Comparison of ENCODE assay signal across 30 cellular contexts in genomic region chr6:16426241-16426640, GRCh38.
DNase-seq lines count a peak whose midpoint lies in the region; ATAC-seq and TF ChIP-seq lines count a peak whose summit lies in the region.
"Had no signal": no experiment of that assay in that cellular context is flagged by ENCODE, and none has a peak within 500 bp of the region (broad histone marks: within the 10 kb centered on the region; RNA-seq: fewer than 3 reads in every experiment).

No MANE protein-coding gene starts in this region.

- peaks cover 6% of the 10 kb centered on the region for H3K36me3 Mint-ChIP-seq in natural killer cell treated with Interleukin-12 subunit alpha and Interleukin-12 subunit beta and Interleukin-15 and Interleukin-18, amount 100 ng/mL, for 72 hours
- H3K36me3 Mint-ChIP-seq in natural killer cell = no peaks in the 10 kb centered on the region
- H3K36me3 Mint-ChIP-seq in T-helper 17 cell (ENCODE audit: low read depth) = no peaks in the 10 kb centered on the region
- H3K36me3 Mint-ChIP-seq in dendritic cell treated with granulocyte-macrophage colony-stimulating factor and Interleukin-4, amounts not matched to agents 40 ng/mL and 50 ng/mL, for 4 days (ENCODE audit: low read depth) = peaks cover 85% of the 10 kb centered on the region

- DNase-seq in natural killer cell treated with Interleukin-12 subunit alpha and Interleukin-12 subunit beta and Interleukin-15 and Interleukin-18, amount 100 ng/mL, for 72 hours (ENCODE audit: low spot score) = no peak
- no peak for DNase-seq in natural killer cell
- DNase-seq in T-helper 17 cell = no peak
- no peak for DNase-seq in NCI-H510A (lab: John Stamatoyannopoulos, UW)
- DNase-seq: activated CD8-positive, alpha-beta memory T cell treated with anti-CD3 and anti-CD28 coated beads for 24 hours; activated naive CD4-positive, alpha-beta T cell; activated T-cell treated with anti-CD3 and anti-CD28 coated beads, Interleukin-2, amount 50 U/mL, for 1 hour; amygdala; BE2C; colonic mucosa; DMS79; erythroblast; GF-D8; HFFc6; left colon; MG63; mucosa of descending colon; NCI-H1105; NCI-H2029; NCI-H69; Right ventricle myocardium superior; stimulated activated CD4-positive, alpha-beta T cell treated with anti-CD3 and anti-CD28 coated beads, Interleukin-4, amount 100 ng/mL, for 1 hour; tibial artery had no signal

- peaks cover 28 to 33% of the 10 kb centered on the region in 2 donors for H3K4me1 Mint-ChIP-seq in natural killer cell treated with Interleukin-12 subunit alpha and Interleukin-12 subunit beta and Interleukin-15 and Interleukin-18, amount 100 ng/mL, for 72 hours (ENCODE audit: low read depth in 2 of 2)
- H3K4me1 Mint-ChIP-seq in natural killer cell (peaks cover 17 to 32% of the 10 kb centered on the region in 2 donors), T-helper 17 cell (peaks cover 37% of the 10 kb centered on the region)
- peaks cover 20% of the 10 kb centered on the region for H3K4me1 Mint-ChIP-seq in dendritic cell treated with granulocyte-macrophage colony-stimulating factor and Interleukin-4, amounts not matched to agents 40 ng/mL and 50 ng/mL, for 4 days (ENCODE audit: low read depth)

- H3K9me3 Mint-ChIP-seq in natural killer cell treated with Interleukin-12 subunit alpha and Interleukin-12 subunit beta and Interleukin-15 and Interleukin-18, amount 100 ng/mL, for 72 hours = no peaks in the 10 kb centered on the region
- no peaks in the 10 kb centered on the region for H3K9me3 Mint-ChIP-seq in natural killer cell
- H3K9me3 Mint-ChIP-seq in dendritic cell treated with granulocyte-macrophage colony-stimulating factor and Interleukin-4, amounts not matched to agents 40 ng/mL and 50 ng/mL, for 4 days = no peaks in the 10 kb centered on the region
- H3K9me3 Mint-ChIP-seq: HFFc6; nephron; T-helper 1 cell treated with Interleukin-12 subunit alpha and Interleukin-12 subunit beta and Interleukin-4 antibody, amounts not matched to agents 30 μg/mL and 1 μg/mL, for 36 hours had no signal

- intact Hi-C loops in natural killer cell (cut with micrococcal nuclease) = no loop called here
- intact Hi-C loops in dendritic cell treated with granulocyte-macrophage colony-stimulating factor and Interleukin-4, amounts not matched to agents 40 ng/mL and 50 ng/mL, for 4 days (cut with micrococcal nuclease) = no loop called here

- H3K4me3 Mint-ChIP-seq in natural killer cell treated with Interleukin-12 subunit alpha and Interleukin-12 subunit beta and Interleukin-15 and Interleukin-18, amount 100 ng/mL, for 72 hours = no peak overlapping the region
- H3K4me3 Mint-ChIP-seq in natural killer cell (no peak overlapping the region), T-helper 17 cell (no peak overlapping the region)
- H3K4me3 Mint-ChIP-seq in dendritic cell treated with granulocyte-macrophage colony-stimulating factor and Interleukin-4, amounts not matched to agents 40 ng/mL and 50 ng/mL, for 4 days = no peak overlapping the region
- H3K4me3 Mint-ChIP-seq: HFFc6; nephron; T-helper 1 cell treated with Interleukin-12 subunit alpha and Interleukin-12 subunit beta and Interleukin-4 antibody, amounts not matched to agents 30 μg/mL and 1 μg/mL, for 36 hours had no signal

- no peaks in the 10 kb centered on the region for H3K27me3 Mint-ChIP-seq in natural killer cell treated with Interleukin-12 subunit alpha and Interleukin-12 subunit beta and Interleukin-15 and Interleukin-18, amount 100 ng/mL, for 72 hours
- H3K27me3 Mint-ChIP-seq in natural killer cell (ENCODE audit: low read depth in 2 of 2) (no peaks in the 10 kb centered on the region), T-helper 17 cell (no peaks in the 10 kb centered on the region)
- no peaks in the 10 kb centered on the region for H3K27me3 Mint-ChIP-seq in dendritic cell treated with granulocyte-macrophage colony-stimulating factor and Interleukin-4, amounts not matched to agents 40 ng/mL and 50 ng/mL, for 4 days

- TF ChIP-seq CTCF in natural killer cell (IDR thresholded peaks at IDR 0.05) = no peak

- ATAC-seq in natural killer cell treated with Interleukin-12 subunit alpha and Interleukin-12 subunit beta and Interleukin-15 and Interleukin-18, amount 100 ng/mL, for 72 hours = no peak
- ATAC-seq in natural killer cell (no peak), T-helper 17 cell (no peak), HG03460 (IDR thresholded peaks at IDR 0.05; ENCODE audit: unreplicated experiment) (no peak), HG03565 (IDR thresholded peaks at IDR 0.05; ENCODE audit: unreplicated experiment) (no peak)
- ATAC-seq: left colon, mucosa of descending colon, Panc1, SK-N-SH treated with all-trans-retinoic acid at 6 μM for 48 hours had no signal

- H3K27ac Mint-ChIP-seq in natural killer cell treated with Interleukin-12 subunit alpha and Interleukin-12 subunit beta and Interleukin-15 and Interleukin-18, amount 100 ng/mL, for 72 hours = peak overlapping the region; percentile 50 to 76
- H3K27ac Mint-ChIP-seq in natural killer cell = peak overlapping the region in 1 of 2 donors; percentile 6
- peak overlapping the region; percentile 79 for H3K27ac Mint-ChIP-seq in T-helper 17 cell
- H3K27ac Mint-ChIP-seq in dendritic cell treated with granulocyte-macrophage colony-stimulating factor and Interleukin-4, amounts not matched to agents 40 ng/mL and 50 ng/mL, for 4 days = peak overlapping the region; percentile 22
- H3K27ac Mint-ChIP-seq: HFFc6; T-helper 1 cell treated with Interleukin-12 subunit alpha and Interleukin-12 subunit beta and Interleukin-4 antibody, amounts not matched to agents 30 μg/mL and 1 μg/mL, for 36 hours had no signal

- no peaks in the 10 kb centered on the region for H3K9me3 ChIP-seq in T-helper 17 cell (ENCODE audit: control insufficient read depth, low read length, poor library complexity, severe bottlenecking)
- H3K9me3 ChIP-seq: BE2C, colonic mucosa, MG63, mucosa of descending colon, tibial artery had no signal
